2 cellular contexts compared by ENCODE assay signal in the genomic region with DNA sequence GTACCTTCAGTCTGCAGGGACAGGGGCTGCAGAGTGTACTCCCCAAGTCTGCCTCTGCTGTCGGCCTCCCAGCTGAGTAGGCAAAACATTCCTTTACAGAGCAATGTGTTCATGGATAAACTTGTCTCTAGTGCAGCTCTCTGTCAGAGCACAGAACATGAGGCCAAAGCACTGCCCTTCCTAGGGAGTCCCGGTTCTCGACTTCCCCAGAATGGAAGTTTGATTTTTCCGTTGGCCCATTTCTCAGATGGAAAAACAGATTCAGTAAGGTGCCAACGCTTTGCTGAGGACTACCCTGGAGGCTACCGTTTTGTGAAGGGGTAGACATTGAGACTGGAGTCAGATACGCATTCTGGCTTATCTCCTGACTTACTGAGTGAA.
TF ChIP-seq lines count a peak whose summit lies in the region.

No MANE protein-coding gene starts in this region.

TF ChIP-seq in GM23338, 12 proteins besides CTCF, POLR2A, EP300 and RAD21 (continues in another document):
- TF ChIP-seq ZNF114 (CRISPR knock-in tag; IDR thresholded peaks at IDR 0.05) (no peak), JUNB (IDR thresholded peaks at IDR 0.05; ENCODE audit: unreplicated experiment) (no peak), CREB1 (CRISPR knock-in tag; IDR thresholded peaks at IDR 0.05; ENCODE audit: low read depth) (no peak), EZH2 (IDR thresholded peaks at IDR 0.05; ENCODE audit: low read depth, unreplicated experiment) (no peak), ZNF331 (CRISPR knock-in tag; IDR thresholded peaks at IDR 0.05; ENCODE audit: low read depth) (no peak), POLR2AphosphoS5 (IDR thresholded peaks at IDR 0.05; ENCODE audit: low read depth) (no peak), NANOG (IDR thresholded peaks at IDR 0.05; ENCODE audit: borderline replicate concordance) (no peak)
- TF ChIP-seq, protein P1, sequence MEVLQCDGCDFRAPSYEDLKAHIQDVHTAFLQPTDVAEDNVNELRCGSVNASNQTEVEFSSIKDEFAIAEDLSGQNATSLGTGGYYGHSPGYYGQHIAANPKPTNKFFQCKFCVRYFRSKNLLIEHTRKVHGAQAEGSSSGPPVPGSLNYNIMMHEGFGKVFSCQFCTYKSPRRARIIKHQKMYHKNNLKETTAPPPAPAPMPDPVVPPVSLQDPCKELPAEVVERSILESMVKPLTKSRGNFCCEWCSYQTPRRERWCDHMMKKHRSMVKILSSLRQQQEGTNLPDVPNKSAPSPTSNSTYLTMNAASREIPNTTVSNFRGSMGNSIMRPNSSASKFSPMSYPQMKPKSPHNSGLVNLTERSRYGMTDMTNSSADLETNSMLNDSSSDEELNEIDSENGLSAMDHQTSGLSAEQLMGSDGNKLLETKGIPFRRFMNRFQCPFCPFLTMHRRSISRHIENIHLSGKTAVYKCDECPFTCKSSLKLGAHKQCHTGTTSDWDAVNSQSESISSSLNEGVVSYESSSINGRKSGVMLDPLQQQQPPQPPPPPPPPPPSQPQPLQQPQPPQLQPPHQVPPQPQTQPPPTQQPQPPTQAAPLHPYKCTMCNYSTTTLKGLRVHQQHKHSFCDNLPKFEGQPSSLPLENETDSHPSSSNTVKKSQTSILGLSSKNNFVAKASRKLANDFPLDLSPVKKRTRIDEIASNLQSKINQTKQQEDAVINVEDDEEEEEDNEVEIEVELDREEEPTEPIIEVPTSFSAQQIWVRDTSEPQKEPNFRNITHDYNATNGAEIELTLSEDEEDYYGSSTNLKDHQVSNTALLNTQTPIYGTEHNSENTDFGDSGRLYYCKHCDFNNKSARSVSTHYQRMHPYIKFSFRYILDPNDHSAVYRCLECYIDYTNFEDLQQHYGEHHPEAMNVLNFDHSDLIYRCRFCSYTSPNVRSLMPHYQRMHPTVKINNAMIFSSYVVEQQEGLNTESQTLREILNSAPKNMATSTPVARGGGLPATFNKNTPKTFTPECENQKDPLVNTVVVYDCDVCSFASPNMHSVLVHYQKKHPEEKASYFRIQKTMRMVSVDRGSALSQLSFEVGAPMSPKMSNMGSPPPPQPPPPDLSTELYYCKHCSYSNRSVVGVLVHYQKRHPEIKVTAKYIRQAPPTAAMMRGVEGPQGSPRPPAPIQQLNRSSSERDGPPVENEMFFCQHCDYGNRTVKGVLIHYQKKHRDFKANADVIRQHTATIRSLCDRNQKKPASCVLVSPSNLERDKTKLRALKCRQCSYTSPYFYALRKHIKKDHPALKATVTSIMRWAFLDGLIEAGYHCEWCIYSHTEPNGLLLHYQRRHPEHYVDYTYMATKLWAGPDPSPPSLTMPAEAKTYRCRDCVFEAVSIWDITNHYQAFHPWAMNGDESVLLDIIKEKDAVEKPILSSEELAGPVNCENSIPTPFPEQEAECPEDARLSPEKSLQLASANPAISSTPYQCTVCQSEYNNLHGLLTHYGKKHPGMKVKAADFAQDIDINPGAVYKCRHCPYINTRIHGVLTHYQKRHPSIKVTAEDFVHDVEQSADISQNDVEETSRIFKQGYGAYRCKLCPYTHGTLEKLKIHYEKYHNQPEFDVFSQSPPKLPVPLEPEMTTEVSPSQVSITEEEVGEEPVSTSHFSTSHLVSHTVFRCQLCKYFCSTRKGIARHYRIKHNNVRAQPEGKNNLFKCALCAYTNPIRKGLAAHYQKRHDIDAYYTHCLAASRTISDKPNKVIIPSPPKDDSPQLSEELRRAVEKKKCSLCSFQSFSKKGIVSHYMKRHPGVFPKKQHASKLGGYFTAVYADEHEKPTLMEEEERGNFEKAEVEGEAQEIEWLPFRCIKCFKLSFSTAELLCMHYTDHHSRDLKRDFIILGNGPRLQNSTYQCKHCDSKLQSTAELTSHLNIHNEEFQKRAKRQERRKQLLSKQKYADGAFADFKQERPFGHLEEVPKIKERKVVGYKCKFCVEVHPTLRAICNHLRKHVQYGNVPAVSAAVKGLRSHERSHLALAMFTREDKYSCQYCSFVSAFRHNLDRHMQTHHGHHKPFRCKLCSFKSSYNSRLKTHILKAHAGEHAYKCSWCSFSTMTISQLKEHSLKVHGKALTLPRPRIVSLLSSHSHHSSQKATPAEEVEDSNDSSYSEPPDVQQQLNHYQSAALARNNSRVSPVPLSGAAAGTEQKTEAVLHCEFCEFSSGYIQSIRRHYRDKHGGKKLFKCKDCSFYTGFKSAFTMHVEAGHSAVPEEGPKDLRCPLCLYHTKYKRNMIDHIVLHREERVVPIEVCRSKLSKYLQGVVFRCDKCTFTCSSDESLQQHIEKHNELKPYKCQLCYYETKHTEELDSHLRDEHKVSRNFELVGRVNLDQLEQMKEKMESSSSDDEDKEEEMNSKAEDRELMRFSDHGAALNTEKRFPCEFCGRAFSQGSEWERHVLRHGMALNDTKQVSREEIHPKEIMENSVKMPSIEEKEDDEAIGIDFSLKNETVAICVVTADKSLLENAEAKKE (CRISPR knock-in tag; IDR thresholded peaks at IDR 0.05), result no peak
- TF ChIP-seq, protein P2, sequence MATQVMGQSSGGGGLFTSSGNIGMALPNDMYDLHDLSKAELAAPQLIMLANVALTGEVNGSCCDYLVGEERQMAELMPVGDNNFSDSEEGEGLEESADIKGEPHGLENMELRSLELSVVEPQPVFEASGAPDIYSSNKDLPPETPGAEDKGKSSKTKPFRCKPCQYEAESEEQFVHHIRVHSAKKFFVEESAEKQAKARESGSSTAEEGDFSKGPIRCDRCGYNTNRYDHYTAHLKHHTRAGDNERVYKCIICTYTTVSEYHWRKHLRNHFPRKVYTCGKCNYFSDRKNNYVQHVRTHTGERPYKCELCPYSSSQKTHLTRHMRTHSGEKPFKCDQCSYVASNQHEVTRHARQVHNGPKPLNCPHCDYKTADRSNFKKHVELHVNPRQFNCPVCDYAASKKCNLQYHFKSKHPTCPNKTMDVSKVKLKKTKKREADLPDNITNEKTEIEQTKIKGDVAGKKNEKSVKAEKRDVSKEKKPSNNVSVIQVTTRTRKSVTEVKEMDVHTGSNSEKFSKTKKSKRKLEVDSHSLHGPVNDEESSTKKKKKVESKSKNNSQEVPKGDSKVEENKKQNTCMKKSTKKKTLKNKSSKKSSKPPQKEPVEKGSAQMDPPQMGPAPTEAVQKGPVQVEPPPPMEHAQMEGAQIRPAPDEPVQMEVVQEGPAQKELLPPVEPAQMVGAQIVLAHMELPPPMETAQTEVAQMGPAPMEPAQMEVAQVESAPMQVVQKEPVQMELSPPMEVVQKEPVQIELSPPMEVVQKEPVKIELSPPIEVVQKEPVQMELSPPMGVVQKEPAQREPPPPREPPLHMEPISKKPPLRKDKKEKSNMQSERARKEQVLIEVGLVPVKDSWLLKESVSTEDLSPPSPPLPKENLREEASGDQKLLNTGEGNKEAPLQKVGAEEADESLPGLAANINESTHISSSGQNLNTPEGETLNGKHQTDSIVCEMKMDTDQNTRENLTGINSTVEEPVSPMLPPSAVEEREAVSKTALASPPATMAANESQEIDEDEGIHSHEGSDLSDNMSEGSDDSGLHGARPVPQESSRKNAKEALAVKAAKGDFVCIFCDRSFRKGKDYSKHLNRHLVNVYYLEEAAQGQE (IDR thresholded peaks at IDR 0.05; ENCODE audit: unreplicated experiment), result no peak
- TF ChIP-seq, protein P3, sequence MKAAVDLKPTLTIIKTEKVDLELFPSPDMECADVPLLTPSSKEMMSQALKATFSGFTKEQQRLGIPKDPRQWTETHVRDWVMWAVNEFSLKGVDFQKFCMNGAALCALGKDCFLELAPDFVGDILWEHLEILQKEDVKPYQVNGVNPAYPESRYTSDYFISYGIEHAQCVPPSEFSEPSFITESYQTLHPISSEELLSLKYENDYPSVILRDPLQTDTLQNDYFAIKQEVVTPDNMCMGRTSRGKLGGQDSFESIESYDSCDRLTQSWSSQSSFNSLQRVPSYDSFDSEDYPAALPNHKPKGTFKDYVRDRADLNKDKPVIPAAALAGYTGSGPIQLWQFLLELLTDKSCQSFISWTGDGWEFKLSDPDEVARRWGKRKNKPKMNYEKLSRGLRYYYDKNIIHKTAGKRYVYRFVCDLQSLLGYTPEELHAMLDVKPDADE (IDR thresholded peaks at IDR 0.05), result no peak

TF ChIP-seq in H1, 55 proteins besides CTCF, POLR2A, EP300 and RAD21:
- TF ChIP-seq KDM1A (IDR thresholded peaks at IDR 0.05; ENCODE audit: borderline replicate concordance, low read length) (peak; percentile 97), ASH2L (IDR thresholded peaks at IDR 0.05; ENCODE audit: low read length) (peak; percentile 72), SRF (IDR thresholded peaks at IDR 0.05; ENCODE audit: low read depth, low read length) (no peak)
